Comparison of ENCODE assay signal across 13 cellular contexts in genomic region chr10:35424680-35425285, GRCh38.
A peak's percentile ranks its signal among the peaks of the same experiment; 100 is the strongest.
DNase-seq lines count a peak whose midpoint lies in the region; ATAC-seq, FAIRE-seq and TF ChIP-seq lines count a peak whose summit lies in the region.
"Had no signal": no experiment of that assay in that cellular context is flagged by ENCODE, and none has a peak within 500 bp of the region (broad histone marks: within the 10 kb centered on the region; RNA-seq: fewer than 3 reads in every experiment).

No MANE protein-coding gene starts in this region.

- H3K23ac ChIP-seq in H1 (ENCODE audit: insufficient read length) = no peak overlapping the region

- H3K18ac ChIP-seq in H1 (ENCODE audit: extremely low read depth, low read length) = no peak overlapping the region

- no peak for TF ChIP-seq EP300 in H1 (IDR thresholded peaks at IDR 0.05; ENCODE audit: borderline replicate concordance in 1 of 2, low read depth in 2 of 2, low read length in 2 of 2)
- TF ChIP-seq EP300 in upper lobe of left lung (IDR thresholded peaks at IDR 0.05) = no peak

- H3K79me1 ChIP-seq in H1 (ENCODE audit: low read depth, low read length) = peaks cover 16% of the 10 kb centered on the region

- H3K4ac ChIP-seq in H1 (replicated peaks; ENCODE audit: insufficient read length, low read depth, low read length) = no peak overlapping the region

- H3K27me3 ChIP-seq in PC-9 (ENCODE audit: insufficient read depth, low read depth) (no peaks in the 10 kb centered on the region), H1 (replicated peaks in 1 of 4; ENCODE audit: control insufficient read depth in 3 of 4, extremely low read depth in 1 of 4, insufficient read depth in 3 of 4, low read length in 3 of 4) (no peaks in the 10 kb centered on the region), osteoblast (ENCODE audit: insufficient read depth, low read length) (no peaks in the 10 kb centered on the region), upper lobe of left lung (no peaks in the 10 kb centered on the region), left lung (no peaks in the 10 kb centered on the region)
- H3K27me3 ChIP-seq: cardiac muscle cell had no signal

- no peak overlapping the region for H3K9ac ChIP-seq in H1 (replicated peaks in 1 of 4; ENCODE audit: extremely low read depth in 1 of 4, low read depth in 3 of 4, low read length in 3 of 4)
- H3K9ac ChIP-seq: parathyroid adenoma had no signal

- H3K27ac ChIP-seq in PC-9 = 0 out of 2 replicates have a peak overlapping the region, but pooled peaks have one; percentile 16
- 0 out of 2 replicates have a peak overlapping the region, but pooled peaks have one; percentile 14 for H3K27ac ChIP-seq in H1 (ENCODE audit: low read depth, low read length)
- H3K27ac ChIP-seq in osteoblast (ENCODE audit: low read depth, low read length) = peak overlapping the region; percentile 76
- peak overlapping the region in 3 of 4 donors; percentile 16 to 55 (median 51) for H3K27ac ChIP-seq in upper lobe of left lung
- peak overlapping the region in 1 of 2 donors; percentile 30 for H3K27ac ChIP-seq in left lung
- H3K27ac ChIP-seq: cardiac muscle cell, parathyroid adenoma had no signal

- no peak overlapping the region for H4K5ac ChIP-seq in H1 (ENCODE audit: insufficient read length, low read depth, low read length)

- H4K20me1 ChIP-seq in PC-9 (ENCODE audit: insufficient read depth) (no peaks in the 10 kb centered on the region), H1 (replicated peaks in 1 of 2; ENCODE audit: control insufficient read depth in 1 of 2, insufficient read depth in 2 of 2, low read length in 2 of 2) (peaks cover 2 to 7% of the 10 kb centered on the region in 2 experiments), osteoblast (ENCODE audit: insufficient read depth, low read length) (peaks cover 29% of the 10 kb centered on the region)

- no peak overlapping the region for H4K91ac ChIP-seq in H1 (replicated peaks; ENCODE audit: insufficient read length, low read length)

- no peak for TF ChIP-seq POLR2A in H1 (IDR thresholded peaks at IDR 0.05; ENCODE audit: control extremely low read depth in 1 of 2, low read depth in 2 of 2, low read length in 2 of 2)
- no peak for TF ChIP-seq POLR2A in upper lobe of left lung (IDR thresholded peaks at IDR 0.05)

- WGBS in H1 (ENCODE audit: extremely low coverage in 1 of 2, insufficient coverage in 1 of 2, insufficient read length in 1 of 2, insufficient replicate concordance in 2 of 2, low coverage in 1 of 2, low lambda C conversion rate in 2 of 2, missing lambda C conversion rate in 1 of 2), 2 experiments = 84% methylated on average over 8 of the region's 8 CpGs; no CpG with 5 or more reads in 1 of the 2 experiments
- WGBS in upper lobe of left lung, 2 donors = 60 to 65% methylated on average over 8 of the region's 8 CpGs

- H3K4me3 ChIP-seq in PC-9 (no peak overlapping the region), H1 (ENCODE audit: extremely low read depth in 1 of 4, insufficient read depth in 2 of 4, low read depth in 3 of 4, low read length in 4 of 4) (no peak overlapping the region), osteoblast (ENCODE audit: insufficient read depth, low read length) (no peak overlapping the region), upper lobe of left lung (no peak overlapping the region), left lung (no peak overlapping the region)
- H3K4me3 ChIP-seq: cardiac muscle cell had no signal

- no peak overlapping the region for H2BK20ac ChIP-seq in H1 (ENCODE audit: low read length)

- ATAC-seq in upper lobe of left lung (ENCODE audit: low FRiP score in 2 of 2) = peak in 1 of 2 donors; percentile 20
- no peak for ATAC-seq in left lung
- ATAC-seq in HG02870 (IDR thresholded peaks at IDR 0.05; ENCODE audit: unreplicated experiment) = no peak

- H3K79me2 ChIP-seq in PC-9 (ENCODE audit: low read depth) = peaks cover 67% of the 10 kb centered on the region
- H3K79me2 ChIP-seq in H1 (ENCODE audit: control insufficient read depth in 1 of 2, insufficient read depth in 2 of 2, low read length in 2 of 2) = peaks cover 0 to 87% of the 10 kb centered on the region in 2 experiments; a peak in 2 of 4 replicates
- H3K79me2 ChIP-seq in osteoblast (ENCODE audit: insufficient read depth, low read length) = peaks cover 90% of the 10 kb centered on the region

- no peak for TF ChIP-seq RAD21 in H1 (IDR thresholded peaks at IDR 0.05 in 1 of 2, conservative IDR thresholded peaks at IDR 0.05 in 1 of 2; ENCODE audit: low read depth in 2 of 2, low read length in 2 of 2)

- H3K9me2 ChIP-seq in PC-9 (ENCODE audit: insufficient read depth) = no peaks in the 10 kb centered on the region

- H3K4me1 ChIP-seq in PC-9 (replicated peaks; ENCODE audit: insufficient read depth) (peaks cover 42% of the 10 kb centered on the region), H1 (replicated peaks in 1 of 4; ENCODE audit: control insufficient read depth in 3 of 4, insufficient read depth in 4 of 4, low read length in 3 of 4) (peaks cover 11 to 27% (median 20%) of the 10 kb centered on the region in 4 experiments), osteoblast (ENCODE audit: insufficient read depth, low read length) (peaks cover 60% of the 10 kb centered on the region), upper lobe of left lung (peaks cover 20 to 62% (median 47%) of the 10 kb centered on the region in 4 donors), left lung (peaks cover 11 to 76% of the 10 kb centered on the region in 2 donors)

- TF ChIP-seq CTCF in PC-9 (conservative IDR thresholded peaks at IDR 0.05) = no peak
- no peak for TF ChIP-seq CTCF in H1 (IDR thresholded peaks at IDR 0.05; ENCODE audit: control extremely low read depth in 1 of 3, insufficient read depth in 1 of 3, low read depth in 1 of 3, low read length in 3 of 3)
- TF ChIP-seq CTCF in osteoblast (IDR thresholded peaks at IDR 0.05; ENCODE audit: extremely low read depth, low read depth, low read length) = no peak
- TF ChIP-seq CTCF in upper lobe of left lung (IDR thresholded peaks at IDR 0.05) = no peak
- TF ChIP-seq CTCF in left lung (IDR thresholded peaks at IDR 0.05) = no peak

- H3K4me2 ChIP-seq in PC-9 (no peak overlapping the region), H1 (ENCODE audit: insufficient read depth in 1 of 2, low read depth in 2 of 2, low read length in 2 of 2) (no peak overlapping the region), osteoblast (ENCODE audit: insufficient read depth, low read length) (no peak overlapping the region)

- CTCF ChIA-PET in PC-9 (lab: Charles Lee) (no interaction called here), H1 (lab: Charles Lee; ENCODE audit: partially characterized antibody) (no interaction called here)

- intact Hi-C loops in PC-9 (cut with micrococcal nuclease; ENCODE audit: unreplicated experiment) = loop anchor here (5.0 kb wide), 1 partner anchor 87 kb away; the partner anchor contains the start of gene CCNY
- intact Hi-C loops in left lung (cut with DNase I) = no loop called here

- POLR2A ChIA-PET in PC-9 (lab: Charles Lee; ENCODE audit: unreplicated experiment) (no interaction called here), H1 (lab: Charles Lee; ENCODE audit: partially characterized antibody) (no interaction called here)

- H2BK120ac ChIP-seq in H1 (replicated peaks; ENCODE audit: low read depth, low read length) = no peak overlapping the region

- no peak for DNase-seq in PC-9
- DNase-seq in H1 (ENCODE audit: low read depth in 1 of 2, low spot score in 2 of 2) = no peak
- DNase-seq in osteoblast (ENCODE audit: insufficient read length, low spot score, missing footprints) = no peak
- DNase-seq in upper lobe of left lung = no peak
- no peak for DNase-seq in left lung
- DNase-seq in activated gamma-delta T cell treated with Interleukin-2 at 50 U/mL for 16 hours = no peak
- DNase-seq: activated CD4-positive, alpha-beta T cell treated with anti-CD3 and anti-CD28 coated beads for 4 hours; midbrain; NK-92 treated with Interleukin-12 subunit alpha and Interleukin-12 subunit beta, amount 100 ng/mL, for 24 hours had no signal

- H2AFZ ChIP-seq in PC-9 (no peak overlapping the region), H1 (ENCODE audit: low read length) (no peak overlapping the region), osteoblast (ENCODE audit: low read length) (no peak overlapping the region)
- H2AFZ ChIP-seq: parathyroid adenoma had no signal

- H3K9me3 ChIP-seq in PC-9 (ENCODE audit: insufficient read depth, low read depth) (no peaks in the 10 kb centered on the region), H1 (ENCODE audit: insufficient read depth in 2 of 2, low read depth in 1 of 2, low read length in 1 of 2) (no peaks in the 10 kb centered on the region), osteoblast (ENCODE audit: low read depth, low read length) (no peaks in the 10 kb centered on the region), upper lobe of left lung (no peaks in the 10 kb centered on the region), left lung (no peaks in the 10 kb centered on the region)

- no TSS peak for BruUV-seq in PC-9 (replicated peaks; lab: Mats Ljungman, UMichigan)

- H2AK5ac ChIP-seq in H1 (ENCODE audit: low read depth, low read length) = no peak overlapping the region; the same call in 1 of the 2 replicates

- no peak for FAIRE-seq in H1 (lab: Jason Lieb, UNC)
- FAIRE-seq: frontal cortex had no signal

- H2BK5ac ChIP-seq in H1 (ENCODE audit: low read depth, low read length) = no peak overlapping the region

- H3K23me2 ChIP-seq in H1 (ENCODE audit: low read depth, low read length) = peaks cover 1% of the 10 kb centered on the region; the same call in 1 of the 2 replicates

- no peak overlapping the region for H3K14ac ChIP-seq in H1 (ENCODE audit: insufficient read length)

- H3F3A ChIP-seq in PC-9 (ENCODE audit: insufficient read depth, low read depth) = peaks cover 14% of the 10 kb centered on the region; the same call in 1 of the 2 replicates

- H4K8ac ChIP-seq in H1 (ENCODE audit: extremely low read depth, insufficient read depth, low read length) = no peak overlapping the region

- no peak overlapping the region for H2BK15ac ChIP-seq in H1 (ENCODE audit: low read length)

- H3K56ac ChIP-seq in H1 (replicated peaks; ENCODE audit: insufficient read length, low read depth, low read length) = no peak overlapping the region

- no peak overlapping the region for H2BK12ac ChIP-seq in H1 (ENCODE audit: low read depth, low read length)

- H3K36me3 ChIP-seq in PC-9 (ENCODE audit: low read depth) = no peaks in the 10 kb centered on the region
- H3K36me3 ChIP-seq in H1 (ENCODE audit: control insufficient read depth in 2 of 4, insufficient read depth in 4 of 4, low read length in 3 of 4) = no peaks in the 10 kb centered on the region; a peak in 1 of 8 replicates
- no peaks in the 10 kb centered on the region for H3K36me3 ChIP-seq in osteoblast (ENCODE audit: insufficient read depth, low read length)
- no peaks in the 10 kb centered on the region for H3K36me3 ChIP-seq in upper lobe of left lung
- no peaks in the 10 kb centered on the region for H3K36me3 ChIP-seq in left lung
- H3K36me3 ChIP-seq: cardiac muscle cell had no signal
